ENCODE assay signal across 8 cellular contexts in the genomic region with DNA sequence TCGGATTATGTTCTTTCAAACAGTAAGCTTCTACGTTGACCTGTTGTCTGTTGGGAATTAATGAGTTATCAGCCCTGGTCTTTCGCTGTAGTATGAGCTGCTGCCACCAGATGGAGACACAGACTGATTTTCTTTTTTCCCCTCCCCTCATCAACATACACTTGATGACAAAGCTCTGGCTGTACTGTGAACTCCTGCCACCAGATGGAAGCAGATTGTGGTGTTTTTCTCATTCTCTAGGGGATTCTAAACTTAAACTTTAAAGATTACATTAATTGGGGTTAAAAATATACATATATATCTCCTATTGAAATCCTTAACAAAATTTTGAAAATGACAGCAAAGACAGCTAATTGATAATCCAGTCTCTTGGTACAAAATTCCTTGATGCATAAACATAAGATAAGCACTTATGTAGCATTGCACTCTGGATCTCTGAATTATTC. TPM values are rescaled to one million over a fixed set of nuclear protein-coding genes. Genes with fewer than 3 reads are reported as not detected.
A peak's percentile ranks its signal among the peaks of the same experiment; 100 is the strongest.
DNase-seq lines count a peak whose midpoint lies in the region; ATAC-seq, FAIRE-seq and TF ChIP-seq lines count a peak whose summit lies in the region.

No MANE protein-coding gene starts in this region.

- no peaks in the 10 kb centered on the region for H3K4me1 ChIP-seq in prostate gland (replicated peaks)

- peak; percentile 73 for ATAC-seq in HG02623 (IDR thresholded peaks at IDR 0.05; ENCODE audit: unreplicated experiment)

- no peaks in the 10 kb centered on the region for H3K36me3 Mint-ChIP-seq in glutamatergic neuron (ENCODE audit: unreplicated experiment)

- no peaks in the 10 kb centered on the region for H3K9me3 Mint-ChIP-seq in glutamatergic neuron (ENCODE audit: unreplicated experiment)

- H3K27me3 ChIP-seq in prostate gland (replicated peaks; ENCODE audit: insufficient read depth) = no peaks in the 10 kb centered on the region

- H3K27ac ChIP-seq in prostate gland = no peak overlapping the region

- no peaks in the 10 kb centered on the region for H3K36me3 ChIP-seq in prostate gland

- no peaks in the 10 kb centered on the region for H3K9me3 ChIP-seq in prostate gland

- FAIRE-seq in GM12891 (lab: Jason Lieb, UNC) = peak; percentile 95

- no peak overlapping the region for H3K27ac Mint-ChIP-seq in glutamatergic neuron (ENCODE audit: unreplicated experiment)

- no peak overlapping the region for H3K4me3 Mint-ChIP-seq in glutamatergic neuron (ENCODE audit: unreplicated experiment)

- DNase-seq in GM12891 (ENCODE audit: insufficient read length, low spot score) (peak; percentile 25), NCI-H1092 (lab: John Stamatoyannopoulos, UW) (peak; percentile 44), SKM-1 (lab: John Stamatoyannopoulos, UW; ENCODE audit: unreplicated experiment) (peak; percentile 43), glutamatergic neuron (peak; percentile 54), prostate gland (ENCODE audit: low spot score) (peak; percentile 45)
- peak; percentile 58 for DNase-seq in activated naive CD4-positive, alpha-beta T cell treated with anti-CD3 and anti-CD28 coated beads, Interleukin-2, amount 50 U/mL, for 16 hours
- no peak for DNase-seq in NK-92 treated with Interleukin-12 subunit alpha and Interleukin-12 subunit beta, amount 100 ng/mL, for 24 hours (lab: John Stamatoyannopoulos, UW)

- TF ChIP-seq CTCF in glutamatergic neuron (IDR thresholded peaks at IDR 0.05; ENCODE audit: partially characterized antibody, unreplicated experiment) (peak; percentile 81), prostate gland (IDR thresholded peaks at IDR 0.05) (peak; percentile 44 to 91 (median 72))

- no peaks in the 10 kb centered on the region for H3K4me1 Mint-ChIP-seq in glutamatergic neuron (ENCODE audit: low read depth, unreplicated experiment)

- peaks cover 2% of the 10 kb centered on the region for H3K27me3 Mint-ChIP-seq in glutamatergic neuron (ENCODE audit: unreplicated experiment)

- no peak for TF ChIP-seq POLR2A in GM12891 (IDR thresholded peaks at IDR 0.05; ENCODE audit: low read depth, low read length)
- no peak for TF ChIP-seq POLR2A in prostate gland (IDR thresholded peaks at IDR 0.05)

- WGBS in prostate gland = 13% methylated on average over 3 of the region's 3 CpGs

- intact Hi-C loops in prostate gland (cut with DNase I) = no loop called here

- no peak overlapping the region for H3K4me3 ChIP-seq in prostate gland

TF ChIP-seq in GM12891, 5 proteins besides CTCF, POLR2A, EP300 and RAD21:
- TF ChIP-seq POLR2AphosphoS5 (IDR thresholded peaks at IDR 0.05; ENCODE audit: low read depth, low read length) (no peak), SPI1 (IDR thresholded peaks at IDR 0.05; ENCODE audit: low read depth, low read length) (no peak), PAX5 (IDR thresholded peaks at IDR 0.05; ENCODE audit: insufficient read depth, low read length, severe bottlenecking) (no peak), POU2F2 (IDR thresholded peaks at IDR 0.05; ENCODE audit: low read depth, low read length) (no peak), TAF1 (IDR thresholded peaks at IDR 0.05; ENCODE audit: low read depth, low read length) (no peak)

RNA-seq across cellular contexts. Expression of gene SMS, which starts 44.8 kb away (rescaled TPM):
- 86.2 TPM for polyA plus RNA-seq in GM12891 (2012; ENCODE audit: low read depth, missing spikeins)
- total RNA-seq in glutamatergic neuron (ENCODE audit: unreplicated experiment) = 96.5 TPM
- 100 to 1,000 TPM in 1 of 2 donors, 10 to 100 TPM in 1; 57.0 to 116 TPM for total RNA-seq in prostate gland

RNA-seq across cellular contexts. Expression of gene PHEX, which starts 46.8 kb away (rescaled TPM):
- 0.09 TPM for polyA plus RNA-seq in GM12891 (2012; ENCODE audit: low read depth, missing spikeins)
- 0.17 TPM for total RNA-seq in glutamatergic neuron (ENCODE audit: unreplicated experiment)
- under 1 TPM; 0.34 to 0.82 TPM for total RNA-seq in prostate gland
